11 cellular contexts compared by ENCODE assay signal in genomic region chr3:50632450-50632849, GRCh38. TPM values are rescaled to one million over a fixed set of nuclear protein-coding genes. Genes with fewer than 3 reads are reported as not detected.
A peak's percentile ranks its signal among the peaks of the same experiment; 100 is the strongest.
DNase-seq lines count a peak whose midpoint lies in the region; ATAC-seq and TF ChIP-seq lines count a peak whose summit lies in the region.
"Had no signal": no experiment of that assay in that cellular context is flagged by ENCODE, and none has a peak within 500 bp of the region (broad histone marks: within the 10 kb centered on the region; RNA-seq: fewer than 3 reads in every experiment).

No MANE protein-coding gene starts in this region.

- no peak overlapping the region for H3K56ac ChIP-seq in mesendoderm (ENCODE audit: low read length)

- no peak overlapping the region for H3K27ac ChIP-seq in CD4-positive, alpha-beta T cell (ENCODE audit: low read depth, low read length)
- H3K27ac ChIP-seq in HL-60 (replicated peaks), result peak overlapping the region; percentile 63
- H3K27ac ChIP-seq in mesenchymal stem cell (ENCODE audit: low read length, poor library complexity, severe bottlenecking), result no peak overlapping the region
- no peak overlapping the region for H3K27ac ChIP-seq in mesendoderm (ENCODE audit: low read depth, low read length)
- H3K27ac ChIP-seq: vagina had no signal

- no peak overlapping the region for H3K18ac ChIP-seq in mesenchymal stem cell (ENCODE audit: low read depth in 1 of 2, low read length in 2 of 2)
- no peak overlapping the region for H3K18ac ChIP-seq in mesendoderm (ENCODE audit: low read length)

- H3K36me3 ChIP-seq in mesenchymal stem cell (ENCODE audit: control insufficient read depth in 1 of 2, insufficient read depth in 2 of 2, low read depth in 1 of 2, low read length in 2 of 2) (peaks cover 0 to 6% of the 10 kb centered on the region in 2 experiments), mesendoderm (ENCODE audit: control insufficient read depth, insufficient read depth, low read length) (no peaks in the 10 kb centered on the region)
- H3K36me3 ChIP-seq: vagina had no signal

- H3K4me1 ChIP-seq in mesenchymal stem cell (ENCODE audit: control insufficient read depth, insufficient read depth, low read depth, low read length), result peaks cover 20% of the 10 kb centered on the region
- peaks cover 1% of the 10 kb centered on the region for H3K4me1 ChIP-seq in mesendoderm (ENCODE audit: control insufficient read depth, low read depth, low read length)

- no peak overlapping the region for H2AK5ac ChIP-seq in mesenchymal stem cell (ENCODE audit: low read length, severe bottlenecking)
- no peak overlapping the region for H2AK5ac ChIP-seq in mesendoderm (ENCODE audit: low read length)

- peaks cover 44% of the 10 kb centered on the region for H3K79me1 ChIP-seq in mesenchymal stem cell (replicated peaks; ENCODE audit: low read length, poor library complexity, severe bottlenecking)
- H3K79me1 ChIP-seq in mesendoderm (ENCODE audit: low read length), result peaks cover 11% of the 10 kb centered on the region

- peak overlapping the region; percentile 85 for H3K27ac Mint-ChIP-seq in CD4-positive, alpha-beta T cell
- peak overlapping the region; percentile 89 for H3K27ac Mint-ChIP-seq in T-helper 17 cell

- no peaks in the 10 kb centered on the region for H3K27me3 Mint-ChIP-seq in CD4-positive, alpha-beta T cell
- H3K27me3 Mint-ChIP-seq in T-helper 17 cell, result no peaks in the 10 kb centered on the region

- H4K8ac ChIP-seq in mesenchymal stem cell (ENCODE audit: low read length) (peak overlapping the region; percentile 53), mesendoderm (ENCODE audit: low read depth, low read length) (no peak overlapping the region)

- H3K9me3 Mint-ChIP-seq in CD4-positive, alpha-beta T cell, result no peaks in the 10 kb centered on the region

- TF ChIP-seq CTCF in CD4-positive, alpha-beta T cell (IDR thresholded peaks at IDR 0.05), result no peak
- peak; percentile 29 for TF ChIP-seq CTCF in HL-60 (IDR thresholded peaks at IDR 0.05; ENCODE audit: insufficient read depth, low read length)

- H4K91ac ChIP-seq in mesenchymal stem cell (ENCODE audit: low read length), result no peak overlapping the region

- H2BK15ac ChIP-seq in mesenchymal stem cell (ENCODE audit: low read depth, poor library complexity, severe bottlenecking) (no peak overlapping the region), mesendoderm (replicated peaks; ENCODE audit: low read depth) (no peak overlapping the region)

- H3K9ac ChIP-seq in mesenchymal stem cell (ENCODE audit: low read length) (peak overlapping the region; percentile 15), mesendoderm (ENCODE audit: low read length) (no peak overlapping the region)

- H3K4me1 Mint-ChIP-seq in CD4-positive, alpha-beta T cell (ENCODE audit: low read depth), result peaks cover 84% of the 10 kb centered on the region
- peaks cover 71% of the 10 kb centered on the region for H3K4me1 Mint-ChIP-seq in T-helper 17 cell

- H3K4me3 Mint-ChIP-seq in CD4-positive, alpha-beta T cell, result peak overlapping the region; percentile 54
- peak overlapping the region; percentile 67 for H3K4me3 Mint-ChIP-seq in T-helper 17 cell

- 35% methylated on average over 5 of the region's 5 CpGs for WGBS in mesenchymal stem cell
- WGBS in mesendoderm (ENCODE audit: extremely low coverage, insufficient coverage, low lambda C conversion rate), result no CpG with 5 or more reads among the region's 5 CpGs

- no peak for ATAC-seq in CD4-positive, alpha-beta T cell (ENCODE audit: poor library complexity)
- ATAC-seq in T-helper 17 cell (peak; percentile 29), GM21529 (IDR thresholded peaks at IDR 0.05; ENCODE audit: unreplicated experiment) (no peak)

- no peak overlapping the region for H3K4me2 ChIP-seq in mesenchymal stem cell (ENCODE audit: low read length, poor library complexity, severe bottlenecking)
- H3K4me2 ChIP-seq in mesendoderm (ENCODE audit: low read length), result no peak overlapping the region

- no peaks in the 10 kb centered on the region for H3K9me3 ChIP-seq in CD4-positive, alpha-beta T cell (ENCODE audit: control insufficient read depth, low read length)
- no peaks in the 10 kb centered on the region for H3K9me3 ChIP-seq in T-helper 17 cell (ENCODE audit: control insufficient read depth, low read length, poor library complexity, severe bottlenecking)
- H3K9me3 ChIP-seq in mesenchymal stem cell (ENCODE audit: control insufficient read depth, low read length), result no peaks in the 10 kb centered on the region
- H3K9me3 ChIP-seq: vagina had no signal

- peak overlapping the region in 1 of 2 experiments; percentile 9 for H3K4ac ChIP-seq in mesenchymal stem cell (ENCODE audit: low read depth in 1 of 2, low read length in 2 of 2)
- no peak overlapping the region for H3K4ac ChIP-seq in mesendoderm (ENCODE audit: low read depth, low read length)

- H2BK120ac ChIP-seq in mesenchymal stem cell (ENCODE audit: low read depth, low read length), result no peak overlapping the region
- H2BK120ac ChIP-seq in mesendoderm (ENCODE audit: low read depth, low read length), result no peak overlapping the region

- no peaks in the 10 kb centered on the region for H3K27me3 ChIP-seq in CD4-positive, alpha-beta T cell (ENCODE audit: control insufficient read depth, insufficient read depth, low read length)
- H3K27me3 ChIP-seq in HL-60 (ENCODE audit: insufficient read depth, poor library complexity, severe bottlenecking) (no peaks in the 10 kb centered on the region), mesenchymal stem cell (ENCODE audit: control insufficient read depth in 1 of 2, insufficient read depth in 1 of 2, low read length in 2 of 2) (no peaks in the 10 kb centered on the region), mesendoderm (ENCODE audit: insufficient read depth, low read length, poor library complexity) (no peaks in the 10 kb centered on the region)
- H3K27me3 ChIP-seq: vagina had no signal

- H3K23ac ChIP-seq in mesenchymal stem cell (ENCODE audit: low read length in 2 of 2) (no peak overlapping the region), mesendoderm (ENCODE audit: low read length) (no peak overlapping the region)

- CTCF ChIA-PET in CD4-positive, alpha-beta T cell (lab: Charles Lee), result interaction anchor here (0.8 to 1.4 kb wide), 2 partner anchors 15 to 17 kb away, joined by 3 to 7 read pairs; no protein-coding TSS in a partner anchor

- no peak overlapping the region for H3K14ac ChIP-seq in mesenchymal stem cell (ENCODE audit: low read length in 2 of 2)

- no peak overlapping the region for H2AFZ ChIP-seq in mesenchymal stem cell (ENCODE audit: low read depth, low read length)

- intact Hi-C loops in CD4-positive, alpha-beta T cell (cut with DNase I, micrococcal nuclease), result no loop called here

- H2BK5ac ChIP-seq in mesenchymal stem cell (ENCODE audit: low read depth, low read length, poor library complexity, severe bottlenecking) (no peak overlapping the region), mesendoderm (ENCODE audit: low read length) (no peak overlapping the region)

- POLR2A ChIA-PET in CD4-positive, alpha-beta T cell (lab: Charles Lee), result interaction anchor here (0.8 kb wide), 1 partner anchor 16 kb away, joined by 3 read pairs; no protein-coding TSS in a partner anchor

- H2BK12ac ChIP-seq in mesenchymal stem cell (ENCODE audit: low read length in 2 of 2), result no peak overlapping the region

- peaks cover 31% of the 10 kb centered on the region for H3K36me3 Mint-ChIP-seq in CD4-positive, alpha-beta T cell (ENCODE audit: low read depth)
- peaks cover 4% of the 10 kb centered on the region for H3K36me3 Mint-ChIP-seq in T-helper 17 cell (ENCODE audit: low read depth)

- no peak overlapping the region for H4K5ac ChIP-seq in mesendoderm (ENCODE audit: low read length)

- DNase-seq in CD4-positive, alpha-beta T cell, result no peak
- DNase-seq in HL-60 (ENCODE audit: low read depth in 1 of 2, low spot score in 1 of 2) (peak in 1 of 2 experiments; percentile 73), T-helper 17 cell (no peak), mesenchymal stem cell (no peak), NCI-H187 treated with DMSO at 0.1 percent for 48 hours (lab: John Stamatoyannopoulos, UW) (no peak), mesendoderm (no peak)
- DNase-seq in effector CD8-positive, alpha-beta T cell (lab: John Stamatoyannopoulos, UW), result no peak
- DNase-seq: DMS79, NCI-H526 had no signal

- H3K79me2 ChIP-seq in mesendoderm (ENCODE audit: control insufficient read depth, insufficient read depth, low read length), result no peaks in the 10 kb centered on the region

- no peak overlapping the region for H3K4me3 ChIP-seq in HL-60 (replicated peaks; ENCODE audit: insufficient read depth, low read length)
- H3K4me3 ChIP-seq in mesenchymal stem cell (ENCODE audit: insufficient read depth in 1 of 2, low read depth in 1 of 2, low read length in 2 of 2), result no peak overlapping the region
- no peak overlapping the region for H3K4me3 ChIP-seq in mesendoderm (ENCODE audit: low read length)
- H3K4me3 ChIP-seq: vagina had no signal

RNA-seq across cellular contexts. Expression of gene MAPKAPK3, which starts 15.5 kb away (rescaled TPM):
- total RNA-seq in CD4-positive, alpha-beta T cell, result 10 to 100 TPM; 16.4 to 16.6 TPM
- 10 to 100 TPM; 44.7 to 49.2 TPM for total RNA-seq in T-helper 17 cell
- polyA plus RNA-seq in mesenchymal stem cell (2013, experiment 1 of 2), result 28.7 TPM
- 28.9 TPM for polyA plus RNA-seq in mesenchymal stem cell (2013, experiment 2 of 2)
- polyA plus RNA-seq in mesendoderm (2013, experiment 1 of 2), result 35.2 TPM
- 36.3 TPM for polyA plus RNA-seq in mesendoderm (2013, experiment 2 of 2)

RNA-seq across cellular contexts. Expression of gene CISH, which starts 20.9 kb away (rescaled TPM):
- total RNA-seq in CD4-positive, alpha-beta T cell, result 1 to 10 TPM; 3.5 to 3.7 TPM
- 10 to 100 TPM; 28.3 to 63.4 TPM for total RNA-seq in T-helper 17 cell
- polyA plus RNA-seq in mesenchymal stem cell (2013, experiment 1 of 2), result 2.9 TPM
- 2.9 TPM for polyA plus RNA-seq in mesenchymal stem cell (2013, experiment 2 of 2)
- polyA plus RNA-seq in mesendoderm (2013, experiment 1 of 2), result 2.4 TPM
- 2.3 TPM for polyA plus RNA-seq in mesendoderm (2013, experiment 2 of 2)

RNA-seq across cellular contexts. Expression of gene DOCK3, which starts 42.3 kb away (rescaled TPM):
- 1 to 10 TPM in 1 of 2 experiments, under 1 TPM in 1; 0.93 to 1.1 TPM for total RNA-seq in CD4-positive, alpha-beta T cell
- total RNA-seq in T-helper 17 cell, result 1 to 10 TPM; 1.9 to 3.2 TPM
- polyA plus RNA-seq in mesenchymal stem cell (2013, experiment 1 of 2), result 0.17 TPM
- polyA plus RNA-seq in mesenchymal stem cell (2013, experiment 2 of 2), result 0.16 TPM
- polyA plus RNA-seq in mesendoderm (2013, experiment 1 of 2), result 0.93 TPM
- polyA plus RNA-seq in mesendoderm (2013, experiment 2 of 2), result 0.91 TPM

Comparison
In these comparisons a context has a peak if more than half of its experiments do, and no peak if none do; other contexts are left out.
1. RNA of gene CISH, which starts 20.9 kb away (total RNA-seq): 28.3 to 63.4 TPM in T-helper 17 cell; 3.5 to 3.7 TPM in CD4-positive, alpha-beta T cell; every median in the first group is over 4 times any median in the second.